12 cellular contexts compared by ENCODE assay signal in the genomic region with DNA sequence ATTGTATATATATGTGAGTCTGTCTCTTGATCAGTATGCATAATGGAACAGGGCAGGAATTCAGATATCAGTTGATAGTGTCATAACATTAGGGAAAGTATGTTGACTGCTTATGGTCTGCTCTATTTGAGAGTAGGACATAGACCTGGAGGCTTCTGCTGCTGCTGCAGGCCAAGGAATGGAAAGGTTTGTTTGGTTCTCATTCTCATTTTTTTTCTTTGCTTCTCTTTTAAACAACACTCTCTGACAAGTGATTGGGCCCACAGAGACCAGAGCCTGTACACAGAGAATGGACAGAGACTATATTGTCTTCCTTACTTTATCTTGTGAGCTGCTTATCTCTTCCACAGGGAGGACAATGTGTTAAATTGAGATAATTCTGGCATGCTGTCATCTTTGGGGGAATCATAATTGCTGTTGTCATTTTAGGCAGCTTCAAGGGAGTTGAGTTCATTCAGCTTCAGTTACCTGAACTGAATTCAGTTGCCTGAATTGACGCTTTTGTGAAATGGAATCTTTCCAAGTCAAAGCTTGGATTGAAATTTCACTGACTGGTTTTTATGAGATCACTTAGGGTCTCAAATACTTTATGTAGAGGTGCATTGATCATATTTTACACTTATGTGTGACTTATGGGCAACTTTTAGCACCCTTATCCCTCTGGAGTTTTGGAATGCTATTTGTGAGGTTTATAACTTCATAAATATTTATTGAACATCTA. TPM values are rescaled to one million over a fixed set of nuclear protein-coding genes. Genes with fewer than 3 reads are reported as not detected.
DNase-seq lines count a peak whose midpoint lies in the region; ATAC-seq, FAIRE-seq and TF ChIP-seq lines count a peak whose summit lies in the region.
"Had no signal": no experiment of that assay in that cellular context is flagged by ENCODE, and none has a peak within 500 bp of the region (broad histone marks: within the 10 kb centered on the region; RNA-seq: fewer than 3 reads in every experiment).

No MANE protein-coding gene starts in this region.

- H3K27ac Mint-ChIP-seq in CD4-positive, CD25-positive, alpha-beta regulatory T cell: peak overlapping the region; percentile 76 to 90 (median 90)
- H3K27ac Mint-ChIP-seq in IgD-negative memory B cell (peak overlapping the region; percentile 67 to 88 (median 75)), astrocyte (ENCODE audit: unreplicated experiment) (peak overlapping the region; percentile 7), Caco-2 (ENCODE audit: unreplicated experiment) (no peak overlapping the region)
- peak overlapping the region; percentile 92 to 95 for H3K27ac Mint-ChIP-seq in natural killer cell treated with Interleukin-12 subunit alpha and Interleukin-12 subunit beta and Interleukin-15 and Interleukin-18, amount 100 ng/mL, for 72 hours

- no peak overlapping the region for H3K9ac ChIP-seq in astrocyte (ENCODE audit: low read length)

- peak overlapping the region; percentile 75 for H3K27ac ChIP-seq in CD4-positive, CD25-positive, alpha-beta regulatory T cell (ENCODE audit: insufficient read depth, low read length, poor library complexity, severe bottlenecking)
- no peak overlapping the region for H3K27ac ChIP-seq in astrocyte (ENCODE audit: low read depth, low read length)

- no peak for ATAC-seq in CD4-positive, CD25-positive, alpha-beta regulatory T cell (ENCODE audit: low read depth in 2 of 2)
- ATAC-seq in natural killer cell treated with Interleukin-12 subunit alpha and Interleukin-12 subunit beta and Interleukin-15 and Interleukin-18, amount 100 ng/mL, for 72 hours: no peak
- ATAC-seq in GM21737 (IDR thresholded peaks at IDR 0.05; ENCODE audit: unreplicated experiment): no peak

- no peak overlapping the region for H3K4me2 ChIP-seq in astrocyte (ENCODE audit: low read length)

- DNase-seq in CD4-positive, CD25-positive, alpha-beta regulatory T cell: no peak
- DNase-seq in astrocyte (ENCODE audit: low read depth) (no peak), NCI-H187 (lab: John Stamatoyannopoulos, UW) (no peak), Caco-2 (no peak), HuH-7 (ENCODE audit: low spot score) (no peak)
- DNase-seq in natural killer cell treated with Interleukin-12 subunit alpha and Interleukin-12 subunit beta and Interleukin-15 and Interleukin-18, amount 100 ng/mL, for 72 hours (ENCODE audit: low spot score): no peak
- DNase-seq: activated CD4-positive, alpha-beta T cell treated with anti-CD3 and anti-CD28 coated beads for 48 hours; NCI-H1436 treated with DMSO at 0.1 percent for 48 hours had no signal

- H3K4me3 Mint-ChIP-seq in CD4-positive, CD25-positive, alpha-beta regulatory T cell: peak overlapping the region; percentile 1 to 71 (median 58)
- H3K4me3 Mint-ChIP-seq in IgD-negative memory B cell (peak overlapping the region in 3 of 4 donors; percentile 19 to 68 (median 19)), astrocyte (ENCODE audit: unreplicated experiment) (no peak overlapping the region), Caco-2 (ENCODE audit: unreplicated experiment) (no peak overlapping the region)
- H3K4me3 Mint-ChIP-seq in natural killer cell treated with Interleukin-12 subunit alpha and Interleukin-12 subunit beta and Interleukin-15 and Interleukin-18, amount 100 ng/mL, for 72 hours: peak overlapping the region; percentile 88

- peaks cover 55% of the 10 kb centered on the region for H3K36me3 ChIP-seq in CD4-positive, CD25-positive, alpha-beta regulatory T cell (ENCODE audit: control insufficient read depth, insufficient read depth, low read length)
- peaks cover 44% of the 10 kb centered on the region for H3K36me3 ChIP-seq in astrocyte (ENCODE audit: insufficient read depth, low read length)
- H3K36me3 ChIP-seq in Caco-2 (ENCODE audit: control insufficient read depth, insufficient read depth, low read length): no peaks in the 10 kb centered on the region

- peaks cover 37 to 97% (median 79%) of the 10 kb centered on the region in 4 donors for H3K4me1 Mint-ChIP-seq in CD4-positive, CD25-positive, alpha-beta regulatory T cell
- H3K4me1 Mint-ChIP-seq in IgD-negative memory B cell (peaks cover 54 to 83% (median 64%) of the 10 kb centered on the region in 3 donors), astrocyte (ENCODE audit: low read depth, unreplicated experiment) (peaks cover 52% of the 10 kb centered on the region), Caco-2 (ENCODE audit: low read depth, unreplicated experiment) (peaks cover 7% of the 10 kb centered on the region)
- peaks cover 72 to 89% of the 10 kb centered on the region in 2 donors for H3K4me1 Mint-ChIP-seq in natural killer cell treated with Interleukin-12 subunit alpha and Interleukin-12 subunit beta and Interleukin-15 and Interleukin-18, amount 100 ng/mL, for 72 hours (ENCODE audit: low read depth in 2 of 2)

- intact Hi-C loops in Caco-2 (cut with micrococcal nuclease; ENCODE audit: unreplicated experiment): no loop called here

- CTCF ChIA-PET in Caco-2 (lab: Charles Lee): no interaction called here

- no peaks in the 10 kb centered on the region for H3K27me3 Mint-ChIP-seq in CD4-positive, CD25-positive, alpha-beta regulatory T cell
- H3K27me3 Mint-ChIP-seq in IgD-negative memory B cell: no peaks in the 10 kb centered on the region
- H3K27me3 Mint-ChIP-seq in astrocyte (ENCODE audit: low read depth, unreplicated experiment): no peaks in the 10 kb centered on the region
- H3K27me3 Mint-ChIP-seq in natural killer cell treated with Interleukin-12 subunit alpha and Interleukin-12 subunit beta and Interleukin-15 and Interleukin-18, amount 100 ng/mL, for 72 hours: no peaks in the 10 kb centered on the region
- H3K27me3 Mint-ChIP-seq in Caco-2 (ENCODE audit: insufficient read depth, unreplicated experiment): no peaks in the 10 kb centered on the region

- peaks cover 92% of the 10 kb centered on the region for H3K4me1 ChIP-seq in CD4-positive, CD25-positive, alpha-beta regulatory T cell (ENCODE audit: control insufficient read depth, insufficient read depth, low read length, poor library complexity, severe bottlenecking)
- H3K4me1 ChIP-seq in astrocyte (ENCODE audit: insufficient read depth, low read length): peaks cover 25% of the 10 kb centered on the region
- H3K4me1 ChIP-seq in Caco-2: peaks cover 11% of the 10 kb centered on the region; the same call in 1 of the 2 replicates

- no peaks in the 10 kb centered on the region for H3K9me3 ChIP-seq in CD4-positive, CD25-positive, alpha-beta regulatory T cell (ENCODE audit: control insufficient read depth in 2 of 2, low read length in 2 of 2)
- no peaks in the 10 kb centered on the region for H3K9me3 ChIP-seq in astrocyte (ENCODE audit: insufficient read depth, low read depth, low read length)
- no peaks in the 10 kb centered on the region for H3K9me3 ChIP-seq in Caco-2

- no peak for FAIRE-seq in astrocyte (lab: Jason Lieb, UNC)
- FAIRE-seq: GM18507, RCC 7860 had no signal

- peaks cover 38% of the 10 kb centered on the region for H3K36me3 Mint-ChIP-seq in CD4-positive, CD25-positive, alpha-beta regulatory T cell
- peaks cover 4% of the 10 kb centered on the region for H3K36me3 Mint-ChIP-seq in IgD-negative memory B cell
- H3K36me3 Mint-ChIP-seq in astrocyte (ENCODE audit: low read depth, unreplicated experiment): peaks cover 14% of the 10 kb centered on the region
- H3K36me3 Mint-ChIP-seq in natural killer cell treated with Interleukin-12 subunit alpha and Interleukin-12 subunit beta and Interleukin-15 and Interleukin-18, amount 100 ng/mL, for 72 hours: peaks cover 25% of the 10 kb centered on the region
- peaks cover 5% of the 10 kb centered on the region for H3K36me3 Mint-ChIP-seq in Caco-2 (ENCODE audit: insufficient read depth, unreplicated experiment)

- H3K9me3 Mint-ChIP-seq in CD4-positive, CD25-positive, alpha-beta regulatory T cell: no peaks in the 10 kb centered on the region
- H3K9me3 Mint-ChIP-seq in IgD-negative memory B cell (no peaks in the 10 kb centered on the region), astrocyte (ENCODE audit: unreplicated experiment) (no peaks in the 10 kb centered on the region), Caco-2 (ENCODE audit: unreplicated experiment) (no peaks in the 10 kb centered on the region)
- H3K9me3 Mint-ChIP-seq in natural killer cell treated with Interleukin-12 subunit alpha and Interleukin-12 subunit beta and Interleukin-15 and Interleukin-18, amount 100 ng/mL, for 72 hours: no peaks in the 10 kb centered on the region

- TF ChIP-seq CTCF in astrocyte (IDR thresholded peaks at IDR 0.05; ENCODE audit: insufficient read depth, low read depth, low read length) (no peak), Caco-2 (IDR thresholded peaks at IDR 0.05; ENCODE audit: insufficient read depth in 1 of 2, low read depth in 1 of 2, low read length in 1 of 2, severe bottlenecking in 1 of 2, unreplicated experiment in 1 of 2) (no peak)

- POLR2A ChIA-PET in Caco-2 (lab: Charles Lee): no interaction called here

- no peak overlapping the region for H2AFZ ChIP-seq in astrocyte (ENCODE audit: low read depth, low read length)

- peaks cover 96% of the 10 kb centered on the region for H4K20me1 ChIP-seq in astrocyte (ENCODE audit: insufficient read depth, low read length)

- H3K4me3 ChIP-seq in CD4-positive, CD25-positive, alpha-beta regulatory T cell (ENCODE audit: low read depth, low read length): peak overlapping the region; percentile 83
- H3K4me3 ChIP-seq in astrocyte (ENCODE audit: insufficient read depth, low read depth, low read length) (no peak overlapping the region), Caco-2 (ENCODE audit: low read depth, low read length) (no peak overlapping the region)

- H3K79me2 ChIP-seq in astrocyte (ENCODE audit: insufficient read depth, low read length): peaks cover 97% of the 10 kb centered on the region

- H3K27me3 ChIP-seq in CD4-positive, CD25-positive, alpha-beta regulatory T cell (ENCODE audit: control insufficient read depth, insufficient read depth, low read length): no peaks in the 10 kb centered on the region
- H3K27me3 ChIP-seq in astrocyte (ENCODE audit: insufficient read depth, low read length) (no peaks in the 10 kb centered on the region), Caco-2 (replicated peaks; ENCODE audit: control insufficient read depth, insufficient read depth, low read length) (no peaks in the 10 kb centered on the region)

- no TSS peak for BruUV-seq in Caco-2 (replicated peaks; lab: Mats Ljungman, UMichigan)

RNA-seq across cellular contexts. Expression of a gene that starts 16.9 kb away (rescaled TPM):
- total RNA-seq in CD4-positive, CD25-positive, alpha-beta regulatory T cell: 322 TPM
- 100 to 1,000 TPM; 608 to 806 (median 709) TPM for polyA plus RNA-seq in CD4-positive, CD25-positive, alpha-beta regulatory T cell
- polyA plus RNA-seq in IgD-negative memory B cell: 424 TPM
- total RNA-seq in astrocyte: 929 and 930 TPM in 2 replicates
- total RNA-seq in natural killer cell treated with Interleukin-12 subunit alpha and Interleukin-12 subunit beta and Interleukin-15 and Interleukin-18, amount 100 ng/mL, for 72 hours: 100 to 1,000 TPM; 423 to 738 TPM
- 181 and 219 TPM in 2 replicates for total RNA-seq in Caco-2 (2022)

RNA-seq across cellular contexts. Expression of a gene that starts 39.6 kb away (rescaled TPM):
- 44.2 TPM for total RNA-seq in CD4-positive, CD25-positive, alpha-beta regulatory T cell
- polyA plus RNA-seq in CD4-positive, CD25-positive, alpha-beta regulatory T cell: 100 to 1,000 TPM; 173 to 219 (median 201) TPM
- polyA plus RNA-seq in IgD-negative memory B cell: 107 TPM
- total RNA-seq in astrocyte (33.1 and 37.0 TPM in 2 replicates), Caco-2 (2022) (142 and 144 TPM in 2 replicates)
- 10 to 100 TPM; 42.3 to 64.0 TPM for total RNA-seq in natural killer cell treated with Interleukin-12 subunit alpha and Interleukin-12 subunit beta and Interleukin-15 and Interleukin-18, amount 100 ng/mL, for 72 hours

Comparison
In these comparisons a context has a peak if more than half of its experiments do, and no peak if none do; other contexts are left out.
1. H3K4me3 Mint-ChIP-seq: peak in CD4-positive, CD25-positive, alpha-beta regulatory T cell (4 of 4), IgD-negative memory B cell (3 of 4) and natural killer cell treated with Interleukin-12 subunit alpha and Interleukin-12 subunit beta and Interleukin-15 and Interleukin-18, amount 100 ng/mL, for 72 hours (single experiment); none in astrocyte (single experiment) and Caco-2 (single experiment).